In genomic region chr11:111982019-111982464, GRCh38 we compare ENCODE assay signal across 8 cellular contexts. TPM values are rescaled to one million over a fixed set of nuclear protein-coding genes. Genes with fewer than 3 reads are reported as not detected.
A peak's percentile ranks its signal among the peaks of the same experiment; 100 is the strongest.
DNase-seq lines count a peak whose midpoint lies in the region; ATAC-seq, FAIRE-seq and TF ChIP-seq lines count a peak whose summit lies in the region.

No MANE protein-coding gene starts in this region.

- ATAC-seq in T-helper 17 cell, result peak; percentile 75

- DNase-seq in NK-92 treated with Interleukin-12 subunit alpha and Interleukin-12 subunit beta, amount 100 ng/mL, for 24 hours (lab: John Stamatoyannopoulos, UW), result peak; percentile 35
- DNase-seq in NK-92 (lab: John Stamatoyannopoulos, UW; ENCODE audit: unreplicated experiment) (no peak), HTR-8/SVneo (ENCODE audit: insufficient read length, low spot score) (no peak), T-helper 17 cell (peak in 1 of 3 donors; percentile 23), islet precursor cell (peak; percentile 89), NCI-H1048 (lab: John Stamatoyannopoulos, UW) (no peak)
- DNase-seq in stimulated activated CD4-positive, alpha-beta T cell treated with anti-CD3 and anti-CD28 coated beads, Interleukin-1b, Interleukin-23, amount 100 ng/mL, for 48 hours, result peak; percentile 52

- H3K9me3 Mint-ChIP-seq in brain, result no peaks in the 10 kb centered on the region

- H3K36me3 Mint-ChIP-seq in T-helper 17 cell (ENCODE audit: low read depth) (no peaks in the 10 kb centered on the region), brain (peaks cover 26% of the 10 kb centered on the region)

- H3K4me1 Mint-ChIP-seq in T-helper 17 cell (peaks cover 6% of the 10 kb centered on the region), brain (peaks cover 56% of the 10 kb centered on the region)

- H3K27ac Mint-ChIP-seq in T-helper 17 cell, result no peak overlapping the region
- peak overlapping the region; percentile 90 to 97 (median 95) for H3K27ac Mint-ChIP-seq in brain

- H3K27me3 Mint-ChIP-seq in T-helper 17 cell (peaks cover 30% of the 10 kb centered on the region), brain (peaks cover 6% of the 10 kb centered on the region)

- TF ChIP-seq CTCF in brain (conservative IDR thresholded peaks at IDR 0.05), result peak; percentile 78 to 83

- no peaks in the 10 kb centered on the region for H3K9me3 ChIP-seq in T-helper 17 cell (ENCODE audit: control insufficient read depth, low read length, poor library complexity, severe bottlenecking)

- H3K4me3 Mint-ChIP-seq in T-helper 17 cell (no peak overlapping the region), brain (peak overlapping the region; percentile 50 to 72 (median 67))

- FAIRE-seq in HTR-8/SVneo (lab: Jason Lieb, UNC), result peak; percentile 80

RNA-seq across cellular contexts. Expression of gene DLAT, which starts 43.2 kb away (rescaled TPM):
- total RNA-seq in T-helper 17 cell, result 10 to 100 TPM; 13.8 to 16.1 TPM
- 26.8 TPM for polyA plus RNA-seq in brain (ENCODE audit: insufficient read depth, low read depth, low replicate concordance)

RNA-seq across cellular contexts. Expression of gene DIXDC1, which starts 44.9 kb away (rescaled TPM):
- total RNA-seq in T-helper 17 cell, result under 1 TPM; 0.42 to 0.96 TPM
- 13.6 TPM for polyA plus RNA-seq in brain (ENCODE audit: insufficient read depth, low read depth, low replicate concordance)

Comparison
In these comparisons a context has a peak if more than half of its experiments do, and no peak if none do; other contexts are left out.
1. DNase-seq: peak in NK-92 treated with Interleukin-12 subunit alpha and Interleukin-12 subunit beta, amount 100 ng/mL, for 24 hours (single experiment), islet precursor cell (single experiment) and stimulated activated CD4-positive, alpha-beta T cell treated with anti-CD3 and anti-CD28 coated beads, Interleukin-1b, Interleukin-23, amount 100 ng/mL, for 48 hours (single experiment); none in NK-92 (single experiment), HTR-8/SVneo (single experiment) and NCI-H1048 (single experiment).